In the genomic region with DNA sequence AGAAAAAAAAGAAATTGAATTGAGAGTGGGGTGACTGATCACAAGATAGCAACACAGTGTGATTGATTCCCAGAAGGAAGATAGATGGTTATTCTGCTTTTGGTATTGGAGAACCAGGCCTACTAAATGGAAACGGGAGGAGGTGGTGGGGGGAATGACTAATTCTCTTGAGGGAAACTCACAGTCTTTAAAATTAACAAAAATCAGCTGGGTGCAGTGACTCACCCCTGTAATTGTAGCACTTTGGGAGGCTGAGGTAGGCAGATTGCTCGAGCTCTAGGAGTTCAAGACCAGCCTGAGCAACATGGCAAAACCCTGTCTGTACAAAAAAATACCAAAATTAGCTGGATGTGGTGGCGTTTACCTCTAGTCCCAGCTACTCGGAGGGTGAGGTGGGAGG, we compare ENCODE assay signal across 30 cellular contexts.
DNase-seq lines count a peak whose midpoint lies in the region; ATAC-seq, FAIRE-seq and TF ChIP-seq lines count a peak whose summit lies in the region.
"Had no signal": no experiment of that assay in that cellular context is flagged by ENCODE, and none has a peak within 500 bp of the region (broad histone marks: within the 10 kb centered on the region; RNA-seq: fewer than 3 reads in every experiment).

No MANE protein-coding gene starts in this region.

- DNase-seq in activated CD8-positive, alpha-beta T cell treated with anti-CD3 and anti-CD28 coated beads for 36 hours = peak; percentile 6
- no peak for DNase-seq in activated CD8-positive, alpha-beta T cell treated with anti-CD3 and anti-CD28 coated beads, Interleukin-2, amount 10 ng/mL, durations not matched to agents 7 days and 5 days
- peak; percentile 44 for DNase-seq in HT1080 (ENCODE audit: low read depth)
- peak; percentile 15 for DNase-seq in astrocyte of the spinal cord (ENCODE audit: low read depth, low spot score)
- DNase-seq in activated T-cell treated with anti-CD3 and anti-CD28 coated beads, Interleukin-2, amount 50 U/mL, for 72 hours = no peak
- no peak for DNase-seq in NCI-H1105 treated with DMSO at 0.1 percent for 48 hours (lab: John Stamatoyannopoulos, UW)
- no peak for DNase-seq in HT-29 (ENCODE audit: low spot score)
- no peak for DNase-seq in urothelium cell line (ENCODE audit: low spot score)
- DNase-seq: activated CD4-positive, alpha-beta T cell treated with anti-CD3 and anti-CD28 coated beads, Interleukin-2, amount 50 U/mL, for 48 hours; activated gamma-delta T cell; brain microvascular endothelial cell; cortex of kidney; endodermal cell; H9; head of caudate nucleus; left cardiac atrium; naive thymus-derived CD4-positive, alpha-beta T cell; NCI-H1417; NCI-H2081 treated with DMSO at 0.1 percent for 48 hours; NCI-H510A; NK-92 treated with Interleukin-12 subunit alpha and Interleukin-12 subunit beta, amount 100 ng/mL, for 24 hours; occipital lobe; Peyer's patch; stimulated activated CD4-positive, alpha-beta T cell treated with anti-CD3 and anti-CD28 coated beads, Interleukin-4, amount 100 ng/mL, for 1 hour; stimulated activated naive CD4-positive, alpha-beta T cell treated with Interleukin-2 at 50 U/mL for 16 hours; T-helper 17 cell; tibial artery had no signal

- peaks cover under 1% of the 10 kb centered on the region for H3K27me3 Mint-ChIP-seq in activated CD8-positive, alpha-beta T cell treated with anti-CD3 and anti-CD28 coated beads for 36 hours
- peaks cover 5% of the 10 kb centered on the region for H3K27me3 Mint-ChIP-seq in activated CD8-positive, alpha-beta T cell treated with anti-CD3 and anti-CD28 coated beads, Interleukin-2, amount 10 ng/mL, durations not matched to agents 7 days and 5 days (ENCODE audit: low read depth)
- H3K27me3 Mint-ChIP-seq in activated T-cell treated with anti-CD3 and anti-CD28 coated beads, Interleukin-2, amount 50 U/mL, for 72 hours (ENCODE audit: low read depth) = peaks cover 4% of the 10 kb centered on the region
- H3K27me3 Mint-ChIP-seq: T-helper 17 cell had no signal

- in situ Hi-C loops in astrocyte of the spinal cord (cut with HindIII; ENCODE audit: low sequenced_read_pairs) = no loop called here

- POLR2A ChIA-PET in activated CD8-positive, alpha-beta T cell treated with anti-CD3 and anti-CD28 coated beads for 36 hours (lab: Charles Lee) = no interaction called here
- POLR2A ChIA-PET in activated CD8-positive, alpha-beta T cell treated with anti-CD3 and anti-CD28 coated beads, Interleukin-2, amount 10 ng/mL, durations not matched to agents 7 days and 5 days (lab: Charles Lee) = no interaction called here

- peaks cover 5% of the 10 kb centered on the region for H3K9me3 Mint-ChIP-seq in activated CD8-positive, alpha-beta T cell treated with anti-CD3 and anti-CD28 coated beads for 36 hours
- no peaks in the 10 kb centered on the region for H3K9me3 Mint-ChIP-seq in activated CD8-positive, alpha-beta T cell treated with anti-CD3 and anti-CD28 coated beads, Interleukin-2, amount 10 ng/mL, durations not matched to agents 7 days and 5 days (ENCODE audit: insufficient read depth)
- peaks cover 2 to 6% of the 10 kb centered on the region in 2 donors for H3K9me3 Mint-ChIP-seq in activated T-cell treated with anti-CD3 and anti-CD28 coated beads, Interleukin-2, amount 50 U/mL, for 72 hours

- ATAC-seq in activated CD8-positive, alpha-beta T cell treated with anti-CD3 and anti-CD28 coated beads for 36 hours = no peak
- no peak for ATAC-seq in activated CD8-positive, alpha-beta T cell treated with anti-CD3 and anti-CD28 coated beads, Interleukin-2, amount 10 ng/mL, durations not matched to agents 7 days and 5 days
- ATAC-seq in activated T-cell treated with anti-CD3 and anti-CD28 coated beads, Interleukin-2, amount 50 U/mL, for 72 hours (replicated peaks in 1 of 2) = no peak
- ATAC-seq: A549; left cardiac atrium; naive thymus-derived CD4-positive, alpha-beta T cell; T-helper 17 cell had no signal

- TF ChIP-seq CTCF in activated CD8-positive, alpha-beta T cell treated with anti-CD3 and anti-CD28 coated beads for 36 hours (IDR thresholded peaks at IDR 0.05) = no peak
- no peak for TF ChIP-seq CTCF in astrocyte of the spinal cord (IDR thresholded peaks at IDR 0.05; ENCODE audit: low read depth, low read length)

- no peaks in the 10 kb centered on the region for H3K4me1 Mint-ChIP-seq in activated CD8-positive, alpha-beta T cell treated with anti-CD3 and anti-CD28 coated beads for 36 hours (ENCODE audit: low read depth)
- H3K4me1 Mint-ChIP-seq in activated CD8-positive, alpha-beta T cell treated with anti-CD3 and anti-CD28 coated beads, Interleukin-2, amount 10 ng/mL, durations not matched to agents 7 days and 5 days (ENCODE audit: low read depth) = no peaks in the 10 kb centered on the region
- H3K4me1 Mint-ChIP-seq in activated T-cell treated with anti-CD3 and anti-CD28 coated beads, Interleukin-2, amount 50 U/mL, for 72 hours (ENCODE audit: low read depth) = no peaks in the 10 kb centered on the region
- H3K4me1 Mint-ChIP-seq: endodermal cell; H9; naive thymus-derived CD4-positive, alpha-beta T cell; T-helper 17 cell had no signal

- no peak overlapping the region for H3K4me3 Mint-ChIP-seq in activated CD8-positive, alpha-beta T cell treated with anti-CD3 and anti-CD28 coated beads for 36 hours
- no peak overlapping the region for H3K4me3 Mint-ChIP-seq in activated CD8-positive, alpha-beta T cell treated with anti-CD3 and anti-CD28 coated beads, Interleukin-2, amount 10 ng/mL, durations not matched to agents 7 days and 5 days
- no peak overlapping the region for H3K4me3 Mint-ChIP-seq in activated T-cell treated with anti-CD3 and anti-CD28 coated beads, Interleukin-2, amount 50 U/mL, for 72 hours
- H3K4me3 Mint-ChIP-seq: endodermal cell; H9; naive thymus-derived CD4-positive, alpha-beta T cell; T-helper 17 cell had no signal

- H3K36me3 Mint-ChIP-seq in activated CD8-positive, alpha-beta T cell treated with anti-CD3 and anti-CD28 coated beads for 36 hours (ENCODE audit: low read depth) = no peaks in the 10 kb centered on the region
- H3K36me3 Mint-ChIP-seq in activated CD8-positive, alpha-beta T cell treated with anti-CD3 and anti-CD28 coated beads, Interleukin-2, amount 10 ng/mL, durations not matched to agents 7 days and 5 days (ENCODE audit: low read depth) = no peaks in the 10 kb centered on the region
- peaks cover 0 to 1% of the 10 kb centered on the region in 2 donors for H3K36me3 Mint-ChIP-seq in activated T-cell treated with anti-CD3 and anti-CD28 coated beads, Interleukin-2, amount 50 U/mL, for 72 hours (ENCODE audit: insufficient read depth in 2 of 2)
- H3K36me3 Mint-ChIP-seq: naive thymus-derived CD4-positive, alpha-beta T cell had no signal

- no peak for FAIRE-seq in urothelium cell line (lab: Jason Lieb, UNC)
- FAIRE-seq: A549, HTR-8/SVneo had no signal

- no peak overlapping the region for H3K27ac Mint-ChIP-seq in activated CD8-positive, alpha-beta T cell treated with anti-CD3 and anti-CD28 coated beads for 36 hours
- H3K27ac Mint-ChIP-seq in activated CD8-positive, alpha-beta T cell treated with anti-CD3 and anti-CD28 coated beads, Interleukin-2, amount 10 ng/mL, durations not matched to agents 7 days and 5 days = no peak overlapping the region
- no peak overlapping the region for H3K27ac Mint-ChIP-seq in activated T-cell treated with anti-CD3 and anti-CD28 coated beads, Interleukin-2, amount 50 U/mL, for 72 hours
- H3K27ac Mint-ChIP-seq: endodermal cell; H9; naive thymus-derived CD4-positive, alpha-beta T cell; T-helper 17 cell had no signal

- CTCF ChIA-PET in activated CD8-positive, alpha-beta T cell treated with anti-CD3 and anti-CD28 coated beads for 36 hours (lab: Charles Lee) = no interaction called here
- CTCF ChIA-PET in activated CD8-positive, alpha-beta T cell treated with anti-CD3 and anti-CD28 coated beads, Interleukin-2, amount 10 ng/mL, durations not matched to agents 7 days and 5 days (lab: Charles Lee) = no interaction called here

- intact Hi-C loops in activated CD8-positive, alpha-beta T cell treated with anti-CD3 and anti-CD28 coated beads for 36 hours (cut with micrococcal nuclease) = no loop called here

- H3K4me3 ChIP-seq in astrocyte of the spinal cord (ENCODE audit: low read depth, low read length) = no peak overlapping the region
- H3K4me3 ChIP-seq: A549, Peyer's patch, smooth muscle cell, tibial artery had no signal

Comparison
In these comparisons a context has a peak if more than half of its experiments do, and no peak if none do; other contexts are left out.
1. DNase-seq: peak in activated CD8-positive, alpha-beta T cell treated with anti-CD3 and anti-CD28 coated beads for 36 hours (single experiment), HT1080 (single experiment) and astrocyte of the spinal cord (single experiment); none in activated CD8-positive, alpha-beta T cell treated with anti-CD3 and anti-CD28 coated beads, Interleukin-2, amount 10 ng/mL, durations not matched to agents 7 days and 5 days (single experiment), activated T-cell treated with anti-CD3 and anti-CD28 coated beads, Interleukin-2, amount 50 U/mL, for 72 hours (0 of 2), NCI-H1105 treated with DMSO at 0.1 percent for 48 hours (single experiment), HT-29 (single experiment) and urothelium cell line (single experiment).